ENCODE assay signal across 10 cellular contexts in genomic region chr15:66850078-66850991, GRCh38.
DNase-seq lines count a peak whose midpoint lies in the region; ATAC-seq and TF ChIP-seq lines count a peak whose summit lies in the region.
"Had no signal": no experiment of that assay in that cellular context is flagged by ENCODE, and none has a peak within 500 bp of the region (broad histone marks: within the 10 kb centered on the region; RNA-seq: fewer than 3 reads in every experiment).

No MANE protein-coding gene starts in this region.

- no peak overlapping the region for H3K4me3 Mint-ChIP-seq in progenitor cell of endocrine pancreas (ENCODE audit: low read depth)

- H3K27ac ChIP-seq in Peyer's patch (peak overlapping the region in 1 of 4 donors; percentile 8), spleen (peak overlapping the region in 1 of 8 donors; percentile 22)

- TF ChIP-seq POLR2A in Peyer's patch (IDR thresholded peaks at IDR 0.05): no peak
- TF ChIP-seq POLR2A in spleen (IDR thresholded peaks at IDR 0.05): no peak

- peak overlapping the region; percentile 87 for H3K27ac Mint-ChIP-seq in progenitor cell of endocrine pancreas

- no peaks in the 10 kb centered on the region for H3K9me3 ChIP-seq in Peyer's patch
- H3K9me3 ChIP-seq in spleen: no peaks in the 10 kb centered on the region

- intact Hi-C loops in Right ventricle myocardium inferior (cut with DNase I): loop anchor here (2.0 kb wide), 2 partner anchors 148 to 232 kb away; partner anchors contain the start of gene SMAD6
- intact Hi-C loops in spleen (cut with DNase I; ENCODE audit: low total_unique reads): loop anchor here (5.0 kb wide), 1 partner anchor 233 kb away; no protein-coding TSS in a partner anchor

- DNase-seq in EH (ENCODE audit: low read depth): peak; percentile 32
- peak in 2 of 3 donors; percentile 44 to 47 for DNase-seq in Peyer's patch
- DNase-seq in Right ventricle myocardium inferior (ENCODE audit: missing footprints): peak; percentile 77
- DNase-seq in progenitor cell of endocrine pancreas (ENCODE audit: low spot score, unreplicated experiment): no peak
- DNase-seq in LoVo (ENCODE audit: low spot score): no peak
- no peak for DNase-seq in OCI-M2 (lab: John Stamatoyannopoulos, UW; ENCODE audit: unreplicated experiment)
- no peak for DNase-seq in spleen

- H3K36me3 Mint-ChIP-seq in progenitor cell of endocrine pancreas (ENCODE audit: insufficient read depth): no peaks in the 10 kb centered on the region
- H3K36me3 Mint-ChIP-seq: CD8-positive, alpha-beta memory T cell; naive B cell had no signal

- H3K9me3 Mint-ChIP-seq in progenitor cell of endocrine pancreas (ENCODE audit: low read depth): no peaks in the 10 kb centered on the region
- H3K9me3 Mint-ChIP-seq: CD8-positive, alpha-beta memory T cell; naive B cell had no signal

- 76 to 84% (median 82%) methylated on average over 6 to 25 of the region's 25 CpGs for WGBS in spleen, 5 donors

- peaks cover 25% of the 10 kb centered on the region for H3K4me1 Mint-ChIP-seq in progenitor cell of endocrine pancreas (ENCODE audit: low read depth)

- TF ChIP-seq CTCF in Peyer's patch (IDR thresholded peaks at IDR 0.05) (no peak), progenitor cell of endocrine pancreas (IDR thresholded peaks at IDR 0.05; ENCODE audit: unreplicated experiment) (no peak), spleen (IDR thresholded peaks at IDR 0.05 in 8 of 11, conservative IDR thresholded peaks at IDR 0.05 in 3 of 11) (no peak)

- ATAC-seq in Right ventricle myocardium inferior (peak; percentile 61), HG03159 (IDR thresholded peaks at IDR 0.05; ENCODE audit: unreplicated experiment) (no peak)

- no peak overlapping the region for H3K4me3 ChIP-seq in Peyer's patch
- H3K4me3 ChIP-seq in spleen: no peak overlapping the region

- H3K4me1 ChIP-seq in Peyer's patch (peaks cover 0 to 16% (median 3%) of the 10 kb centered on the region in 4 donors), spleen (peaks cover 7 to 25% (median 14%) of the 10 kb centered on the region in 6 donors)

- H3K27me3 ChIP-seq in Peyer's patch (no peaks in the 10 kb centered on the region), spleen (replicated peaks in 1 of 7) (peaks cover 0 to 34% (median 0%) of the 10 kb centered on the region in 7 donors)

- H3K36me3 ChIP-seq in Peyer's patch (no peaks in the 10 kb centered on the region), spleen (no peaks in the 10 kb centered on the region)

- peaks cover 26% of the 10 kb centered on the region for H3K27me3 Mint-ChIP-seq in progenitor cell of endocrine pancreas

Comparison
In these comparisons a context has a peak if more than half of its experiments do, and no peak if none do; other contexts are left out.
1. DNase-seq: peak in EH (single experiment), Peyer's patch (2 of 3) and Right ventricle myocardium inferior (single experiment); none in progenitor cell of endocrine pancreas (single experiment), LoVo (single experiment), OCI-M2 (single experiment) and spleen (single experiment).